In the genomic region with DNA sequence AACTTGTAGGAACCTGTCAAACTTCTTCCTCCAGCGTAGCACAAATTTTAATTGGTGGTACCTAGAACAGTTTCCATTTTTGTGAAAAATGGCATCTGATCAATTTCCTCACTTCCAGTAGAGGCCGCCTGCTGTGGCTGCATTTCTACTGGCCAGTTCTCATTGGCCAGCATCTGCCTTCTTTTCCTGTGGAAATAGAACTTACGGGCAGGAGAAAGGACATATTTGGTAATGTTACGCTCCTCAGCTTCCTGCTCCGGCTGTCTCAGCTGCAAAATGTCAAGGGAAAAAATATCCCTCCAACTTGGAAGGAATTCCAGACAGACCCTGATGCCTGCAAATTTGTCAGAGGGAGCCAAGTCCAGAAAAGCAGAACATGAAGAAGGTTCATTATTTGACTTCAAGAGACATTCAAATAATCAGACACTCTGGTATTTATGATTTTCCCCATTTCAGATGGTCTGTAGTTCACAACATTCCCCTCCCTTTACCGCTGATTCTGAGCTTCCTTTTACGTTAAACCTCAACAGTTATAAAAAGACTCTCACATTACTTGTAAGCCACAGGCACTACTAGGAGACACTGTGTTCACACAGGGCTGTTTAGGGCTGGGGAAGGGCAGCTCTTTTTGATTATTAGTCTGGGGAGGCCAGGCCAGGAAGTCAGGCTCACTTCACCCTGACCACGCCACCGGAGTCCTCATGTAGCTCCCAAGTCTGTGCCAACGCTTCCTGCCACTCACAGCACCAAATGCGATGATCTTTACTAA, we compare ENCODE assay signal across 9 cellular contexts.
DNase-seq lines count a peak whose midpoint lies in the region; ATAC-seq, FAIRE-seq and TF ChIP-seq lines count a peak whose summit lies in the region.
"Had no signal": no experiment of that assay in that cellular context is flagged by ENCODE, and none has a peak within 500 bp of the region (broad histone marks: within the 10 kb centered on the region; RNA-seq: fewer than 3 reads in every experiment).

No MANE protein-coding gene starts in this region.

- POLR2A ChIA-PET in H1 (lab: Charles Lee; ENCODE audit: partially characterized antibody) = interaction anchor here (2.4 kb wide), 1 partner anchor 180 kb away, joined by 12 read pairs; a partner anchor contains a TSS

- H4K5ac ChIP-seq in H1 (ENCODE audit: insufficient read length, low read depth, low read length) = no peak overlapping the region

- H3K27ac ChIP-seq in H1 (ENCODE audit: low read depth, low read length) (no peak overlapping the region), mucosa of rectum (ENCODE audit: low read depth in 2 of 2, low read length in 2 of 2) (peak overlapping the region; percentile 72 to 82)

- no peaks in the 10 kb centered on the region for H3K23me2 ChIP-seq in H1 (ENCODE audit: low read depth, low read length)

- no peaks in the 10 kb centered on the region for H3K79me1 ChIP-seq in H1 (ENCODE audit: low read depth, low read length)

- no peak overlapping the region for H2BK15ac ChIP-seq in H1 (ENCODE audit: low read length)

- H3K14ac ChIP-seq in H1 (ENCODE audit: insufficient read length) = no peak overlapping the region

- no peak overlapping the region for H3K4me3 Mint-ChIP-seq in T-helper 17 cell
- H3K4me3 Mint-ChIP-seq: activated T-helper 17 cell treated with anti-CD3 and anti-CD28 coated beads, Interleukin-2, amount 50 U/mL, for 72 hours had no signal

- no peaks in the 10 kb centered on the region for H3K79me2 ChIP-seq in H1 (ENCODE audit: control insufficient read depth in 1 of 2, insufficient read depth in 2 of 2, low read length in 2 of 2)

- DNase-seq in NB4 (ENCODE audit: low read depth) (peak; percentile 44), H1 (ENCODE audit: low read depth in 1 of 2, low spot score in 2 of 2) (no peak), ureter (ENCODE audit: low spot score) (peak; percentile 51), activated gamma-delta T cell (lab: John Stamatoyannopoulos, UW) (no peak), ACHN (no peak), T-helper 17 cell (no peak)
- DNase-seq: NCI-H2227 treated with DMSO at 0.1 percent for 48 hours had no signal

- H3K27ac Mint-ChIP-seq in T-helper 17 cell = no peak overlapping the region
- H3K27ac Mint-ChIP-seq: activated T-helper 17 cell treated with anti-CD3 and anti-CD28 coated beads, Interleukin-2, amount 50 U/mL, for 72 hours had no signal

- no peak overlapping the region for H2BK5ac ChIP-seq in H1 (ENCODE audit: low read depth, low read length)

- H3K9me3 ChIP-seq in H1 (ENCODE audit: insufficient read depth in 2 of 2, low read depth in 1 of 2, low read length in 1 of 2) (no peaks in the 10 kb centered on the region), mucosa of rectum (ENCODE audit: control insufficient read depth in 2 of 2, low read length in 2 of 2) (no peaks in the 10 kb centered on the region), T-helper 17 cell (ENCODE audit: control insufficient read depth, low read length, poor library complexity, severe bottlenecking) (no peaks in the 10 kb centered on the region)

- H2BK12ac ChIP-seq in H1 (ENCODE audit: low read depth, low read length) = no peak overlapping the region

- TF ChIP-seq RAD21 in H1 (IDR thresholded peaks at IDR 0.05 in 1 of 2, conservative IDR thresholded peaks at IDR 0.05 in 1 of 2; ENCODE audit: low read depth in 2 of 2, low read length in 2 of 2) = no peak

- TF ChIP-seq CTCF in NB4 (IDR thresholded peaks at IDR 0.05; ENCODE audit: low read depth, low read length) (no peak), H1 (IDR thresholded peaks at IDR 0.05; ENCODE audit: control extremely low read depth in 1 of 3, insufficient read depth in 1 of 3, low read depth in 1 of 3, low read length in 3 of 3) (no peak)

- peaks cover 13% of the 10 kb centered on the region for H3K27me3 Mint-ChIP-seq in T-helper 17 cell

- H3K36me3 ChIP-seq in H1 (ENCODE audit: control insufficient read depth in 2 of 4, insufficient read depth in 4 of 4, low read length in 3 of 4) (no peaks in the 10 kb centered on the region), mucosa of rectum (ENCODE audit: control insufficient read depth in 2 of 2, insufficient read depth in 2 of 2, low read length in 2 of 2) (no peaks in the 10 kb centered on the region)

- H4K91ac ChIP-seq in H1 (replicated peaks; ENCODE audit: insufficient read length, low read length) = no peak overlapping the region

- no peak overlapping the region for H3K4me2 ChIP-seq in H1 (ENCODE audit: insufficient read depth in 1 of 2, low read depth in 2 of 2, low read length in 2 of 2)

- H3K56ac ChIP-seq in H1 (replicated peaks; ENCODE audit: insufficient read length, low read depth, low read length) = no peak overlapping the region

- 89% methylated on average over 11 of the region's 11 CpGs; no CpG with 5 or more reads in 1 of the 2 experiments for WGBS in H1 (ENCODE audit: extremely low coverage in 1 of 2, insufficient coverage in 1 of 2, insufficient read length in 1 of 2, insufficient replicate concordance in 2 of 2, low coverage in 1 of 2, low lambda C conversion rate in 2 of 2, missing lambda C conversion rate in 1 of 2), 2 experiments

- no peak overlapping the region for H2BK20ac ChIP-seq in H1 (ENCODE audit: low read length)

- H2BK120ac ChIP-seq in H1 (replicated peaks; ENCODE audit: low read depth, low read length) = no peak overlapping the region

- no peaks in the 10 kb centered on the region for H4K20me1 ChIP-seq in H1 (replicated peaks in 1 of 2; ENCODE audit: control insufficient read depth in 1 of 2, insufficient read depth in 2 of 2, low read length in 2 of 2)

- no peaks in the 10 kb centered on the region for H3K36me3 Mint-ChIP-seq in T-helper 17 cell (ENCODE audit: low read depth)

- no peak overlapping the region for H2AK5ac ChIP-seq in H1 (ENCODE audit: low read depth, low read length)

- no peak overlapping the region for H3K4me3 ChIP-seq in NB4 (ENCODE audit: low read depth, low read length)
- H3K4me3 ChIP-seq in H1 (ENCODE audit: extremely low read depth in 1 of 4, insufficient read depth in 2 of 4, low read depth in 3 of 4, low read length in 4 of 4) = no peak overlapping the region
- H3K4me3 ChIP-seq in mucosa of rectum (ENCODE audit: low read length in 2 of 2) = no peak overlapping the region

- CTCF ChIA-PET in H1 (lab: Charles Lee; ENCODE audit: partially characterized antibody) = interaction anchor here (0.7 to 1.4 kb wide), 8 partner anchors 10 to 468 kb away, joined by 3 to 5 read pairs (median 3); a partner anchor contains a TSS

- no peak for FAIRE-seq in H1 (lab: Jason Lieb, UNC)

- H3K4me1 Mint-ChIP-seq in T-helper 17 cell = no peaks in the 10 kb centered on the region
- H3K4me1 Mint-ChIP-seq: activated T-helper 17 cell treated with anti-CD3 and anti-CD28 coated beads, Interleukin-2, amount 50 U/mL, for 72 hours had no signal

- H3K4ac ChIP-seq in H1 (replicated peaks; ENCODE audit: insufficient read length, low read depth, low read length) = no peak overlapping the region

- H3K23ac ChIP-seq in H1 (ENCODE audit: insufficient read length) = no peak overlapping the region

- TF ChIP-seq EP300 in H1 (IDR thresholded peaks at IDR 0.05; ENCODE audit: borderline replicate concordance in 1 of 2, low read depth in 2 of 2, low read length in 2 of 2) = no peak

- H4K8ac ChIP-seq in H1 (ENCODE audit: extremely low read depth, insufficient read depth, low read length) = no peak overlapping the region

- H3K18ac ChIP-seq in H1 (ENCODE audit: extremely low read depth, low read length) = peak overlapping the region; percentile 14; the same call in 1 of the 2 replicates

- H3K4me1 ChIP-seq in H1 (replicated peaks in 1 of 4; ENCODE audit: control insufficient read depth in 3 of 4, insufficient read depth in 4 of 4, low read length in 3 of 4) (peaks cover 1 to 14% (median 12%) of the 10 kb centered on the region in 4 experiments), mucosa of rectum (ENCODE audit: control insufficient read depth in 2 of 2, insufficient read depth in 2 of 2, low read length in 2 of 2) (peaks cover 0 to 4% of the 10 kb centered on the region in 2 donors)

- no peak for ATAC-seq in T-helper 17 cell
- ATAC-seq: activated T-helper 17 cell treated with anti-CD3 and anti-CD28 coated beads, Interleukin-2, amount 50 U/mL, for 72 hours had no signal

- in situ Hi-C loops in ACHN (cut with HindIII; ENCODE audit: low pct_ligation_motif_present, low pct_unique_long_range_greater_than_20kb, low sequenced_read_pairs) = no loop called here

- TF ChIP-seq POLR2A in NB4 (IDR thresholded peaks at IDR 0.05; ENCODE audit: extremely low read depth, insufficient read length) = no peak
- TF ChIP-seq POLR2A in H1 (IDR thresholded peaks at IDR 0.05; ENCODE audit: control extremely low read depth in 1 of 2, low read depth in 2 of 2, low read length in 2 of 2) = no peak

- no peaks in the 10 kb centered on the region for H3K27me3 ChIP-seq in H1 (replicated peaks in 1 of 4; ENCODE audit: control insufficient read depth in 3 of 4, extremely low read depth in 1 of 4, insufficient read depth in 3 of 4, low read length in 3 of 4)
- H3K27me3 ChIP-seq in mucosa of rectum (ENCODE audit: control insufficient read depth in 2 of 2, insufficient read depth in 2 of 2, low read length in 2 of 2) = no peaks in the 10 kb centered on the region

- H3K9ac ChIP-seq in H1 (replicated peaks in 1 of 4; ENCODE audit: extremely low read depth in 1 of 4, low read depth in 3 of 4, low read length in 3 of 4) (no peak overlapping the region), mucosa of rectum (ENCODE audit: low read depth in 1 of 2, low read length in 2 of 2) (peak overlapping the region; percentile 20 to 24)

- H2AFZ ChIP-seq in H1 (ENCODE audit: low read length) = no peak overlapping the region

TF ChIP-seq in H1, 55 proteins besides CTCF, POLR2A, EP300 and RAD21:
- TF ChIP-seq POU5F1 (IDR thresholded peaks at IDR 0.05; ENCODE audit: low read depth, low read length) (no peak), SAP30 (IDR thresholded peaks at IDR 0.05; ENCODE audit: insufficient read depth, insufficient replicate concordance, low read length) (no peak), SIRT6 (IDR thresholded peaks at IDR 0.05; ENCODE audit: low read length) (no peak), SRF (IDR thresholded peaks at IDR 0.05; ENCODE audit: low read depth, low read length) (no peak), NRF1 (IDR thresholded peaks at IDR 0.05; ENCODE audit: low read depth, low read length) (no peak), RXRA (IDR thresholded peaks at IDR 0.05; ENCODE audit: insufficient read depth, low read depth, low read length) (no peak), RNF2 (IDR thresholded peaks at IDR 0.05; ENCODE audit: borderline replicate concordance, low read depth, low read length, missing control alignments, poor library complexity, severe bottlenecking) (no peak), SIN3A (conservative IDR thresholded peaks at IDR 0.05 in 1 of 2, IDR thresholded peaks at IDR 0.05 in 1 of 2; ENCODE audit: low read depth in 1 of 2, low read length in 2 of 2) (no peak), SUZ12 (IDR thresholded peaks at IDR 0.05; ENCODE audit: low read length) (no peak)

Comparison
In these comparisons a context has a peak if more than half of its experiments do, and no peak if none do; other contexts are left out.
1. DNase-seq: peak in NB4 (single experiment) and ureter (single experiment); none in H1 (0 of 2), activated gamma-delta T cell (single experiment), ACHN (single experiment) and T-helper 17 cell (0 of 3).
2. H3K9ac ChIP-seq: peak in mucosa of rectum (2 of 2); none in H1 (0 of 4).